In the genomic region with DNA sequence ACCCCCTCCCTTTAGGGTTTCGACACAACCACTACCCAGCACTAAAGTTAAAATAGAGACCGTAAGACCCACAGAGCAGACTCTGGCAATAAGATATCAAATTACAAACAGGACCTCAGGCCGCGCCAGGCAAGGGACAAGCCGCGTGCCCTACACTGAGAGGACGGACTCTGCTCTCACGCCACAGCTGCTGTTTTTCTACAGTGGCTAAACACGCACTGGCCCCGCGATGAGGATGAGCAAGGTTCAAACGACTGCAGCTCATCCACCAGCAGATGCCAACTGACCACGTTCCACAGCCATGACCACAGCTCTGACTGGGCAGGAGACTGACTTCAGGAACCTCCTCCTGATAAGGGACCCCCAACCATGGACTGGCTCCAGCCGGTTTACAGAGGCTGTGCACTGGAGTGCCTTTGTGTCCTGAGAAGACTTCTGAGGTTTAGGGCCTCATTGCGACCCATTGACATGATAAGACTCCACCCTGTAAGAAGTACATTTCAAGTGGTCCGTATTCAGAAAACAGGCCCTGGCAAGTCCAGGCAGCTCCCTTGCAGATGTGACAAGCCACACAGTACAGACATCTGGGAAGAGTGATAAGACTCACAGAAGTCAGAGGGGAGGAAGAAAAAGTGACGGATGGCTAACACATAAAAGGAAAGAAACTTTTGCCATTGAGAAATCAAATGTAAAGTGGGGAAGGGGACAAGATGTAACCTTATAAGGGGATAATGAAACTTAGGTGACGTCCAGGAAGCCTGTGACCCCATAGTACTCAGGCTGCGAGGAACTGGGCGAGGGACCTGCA, we compare ENCODE assay signal across 14 cellular contexts. TPM values are rescaled to one million over a fixed set of nuclear protein-coding genes. Genes with fewer than 3 reads are reported as not detected.
DNase-seq lines count a peak whose midpoint lies in the region; ATAC-seq and TF ChIP-seq lines count a peak whose summit lies in the region.
"Had no signal": no experiment of that assay in that cellular context is flagged by ENCODE, and none has a peak within 500 bp of the region (broad histone marks: within the 10 kb centered on the region; RNA-seq: fewer than 3 reads in every experiment).

No MANE protein-coding gene starts in this region.

- H3K4me3 ChIP-seq in AG10803 (ENCODE audit: low read length), result no peak overlapping the region
- H3K4me3 ChIP-seq: mucosa of descending colon had no signal

- no peak overlapping the region for H3K27ac Mint-ChIP-seq in activated T-cell treated with anti-CD3 and anti-CD28 coated beads, Interleukin-2, amount 50 U/mL, for 72 hours
- H3K27ac Mint-ChIP-seq: activated B cell treated with CpG ODN at 0.5 μM for 24 hours had no signal

- peaks cover 1 to 2% of the 10 kb centered on the region in 2 donors for H3K9me3 Mint-ChIP-seq in activated T-cell treated with anti-CD3 and anti-CD28 coated beads, Interleukin-2, amount 50 U/mL, for 72 hours
- H3K9me3 Mint-ChIP-seq: central memory CD8-positive, alpha-beta T cell had no signal

- no peak overlapping the region for H3K4me3 Mint-ChIP-seq in activated T-cell treated with anti-CD3 and anti-CD28 coated beads, Interleukin-2, amount 50 U/mL, for 72 hours
- H3K4me3 Mint-ChIP-seq: activated B cell treated with CpG ODN at 0.5 μM for 24 hours; central memory CD8-positive, alpha-beta T cell had no signal

- H3K4me1 Mint-ChIP-seq in activated T-cell treated with anti-CD3 and anti-CD28 coated beads, Interleukin-2, amount 50 U/mL, for 72 hours (ENCODE audit: low read depth), result no peaks in the 10 kb centered on the region
- H3K4me1 Mint-ChIP-seq: activated B cell treated with CpG ODN at 0.5 μM for 24 hours had no signal

- no peak for ATAC-seq in activated T-cell treated with anti-CD3 and anti-CD28 coated beads, Interleukin-2, amount 50 U/mL, for 72 hours (replicated peaks in 1 of 2)
- ATAC-seq in GM19467 (IDR thresholded peaks at IDR 0.05; ENCODE audit: unreplicated experiment), result no peak
- ATAC-seq: mucosa of descending colon had no signal

- H3K36me3 Mint-ChIP-seq in activated T-cell treated with anti-CD3 and anti-CD28 coated beads, Interleukin-2, amount 50 U/mL, for 72 hours (ENCODE audit: insufficient read depth in 2 of 2), result peaks cover 0 to 2% of the 10 kb centered on the region in 2 donors

- peak; percentile 4 for DNase-seq in AG10803 (ENCODE audit: low read depth)
- peak; percentile 71 for DNase-seq in DMS79 treated with DMSO at 0.1 percent for 48 hours (lab: John Stamatoyannopoulos, UW)
- peak; percentile 57 for DNase-seq in SW480 (ENCODE audit: low spot score)
- DNase-seq in inferior parietal cortex (ENCODE audit: extremely low spot score), result peak; percentile 27
- DNase-seq in activated CD4-positive, alpha-beta T cell treated with anti-CD3 and anti-CD28 coated beads for 4 hours, result no peak
- DNase-seq in activated T-cell treated with anti-CD3 and anti-CD28 coated beads, Interleukin-2, amount 50 U/mL, for 72 hours, result no peak
- no peak for DNase-seq in HuH-7.5 (ENCODE audit: low spot score)
- DNase-seq: activated B cell treated with CpG ODN at 0.5 μM for 24 hours, C1 segment of cervical spinal cord, MM.1S, mucosa of descending colon, NCI-H526 had no signal

- TF ChIP-seq CTCF in AG10803 (conservative IDR thresholded peaks at IDR 0.05; ENCODE audit: low read length), result no peak

- H3K27me3 Mint-ChIP-seq in activated T-cell treated with anti-CD3 and anti-CD28 coated beads, Interleukin-2, amount 50 U/mL, for 72 hours (ENCODE audit: low read depth), result no peaks in the 10 kb centered on the region

RNA-seq across cellular contexts. Expression of a gene that starts 1.5 kb away (rescaled TPM):
- not detected for total RNA-seq in activated T-cell treated with anti-CD3 and anti-CD28 coated beads, Interleukin-2, amount 50 U/mL, for 72 hours
- total RNA-seq: activated B cell treated with CpG ODN at 0.5 μM for 24 hours, mucosa of descending colon had no signal

RNA-seq across cellular contexts. Expression of a gene that starts 6.6 kb away (rescaled TPM):
- not detected for total RNA-seq in activated T-cell treated with anti-CD3 and anti-CD28 coated beads, Interleukin-2, amount 50 U/mL, for 72 hours
- total RNA-seq: activated B cell treated with CpG ODN at 0.5 μM for 24 hours, mucosa of descending colon had no signal

RNA-seq across cellular contexts. Expression of a gene that starts 13.4 kb away (rescaled TPM):
- not detected for total RNA-seq in activated T-cell treated with anti-CD3 and anti-CD28 coated beads, Interleukin-2, amount 50 U/mL, for 72 hours
- total RNA-seq: activated B cell treated with CpG ODN at 0.5 μM for 24 hours, mucosa of descending colon had no signal

RNA-seq across cellular contexts. Expression of a gene that starts 18.1 kb away (rescaled TPM):
- not detected for total RNA-seq in activated T-cell treated with anti-CD3 and anti-CD28 coated beads, Interleukin-2, amount 50 U/mL, for 72 hours
- total RNA-seq: activated B cell treated with CpG ODN at 0.5 μM for 24 hours, mucosa of descending colon had no signal

RNA-seq across cellular contexts. Expression of a gene that starts 20.3 kb away (rescaled TPM):
- total RNA-seq in activated T-cell treated with anti-CD3 and anti-CD28 coated beads, Interleukin-2, amount 50 U/mL, for 72 hours, result not detected
- total RNA-seq: activated B cell treated with CpG ODN at 0.5 μM for 24 hours, mucosa of descending colon had no signal

Comparison
In these comparisons a context has a peak if more than half of its experiments do, and no peak if none do; other contexts are left out.
1. DNase-seq: peak in AG10803 (single experiment), DMS79 treated with DMSO at 0.1 percent for 48 hours (single experiment), SW480 (single experiment) and inferior parietal cortex (single experiment); none in activated CD4-positive, alpha-beta T cell treated with anti-CD3 and anti-CD28 coated beads for 4 hours (0 of 2), activated T-cell treated with anti-CD3 and anti-CD28 coated beads, Interleukin-2, amount 50 U/mL, for 72 hours (0 of 2) and HuH-7.5 (single experiment).